28 cellular contexts compared by ENCODE assay signal in the genomic region with DNA sequence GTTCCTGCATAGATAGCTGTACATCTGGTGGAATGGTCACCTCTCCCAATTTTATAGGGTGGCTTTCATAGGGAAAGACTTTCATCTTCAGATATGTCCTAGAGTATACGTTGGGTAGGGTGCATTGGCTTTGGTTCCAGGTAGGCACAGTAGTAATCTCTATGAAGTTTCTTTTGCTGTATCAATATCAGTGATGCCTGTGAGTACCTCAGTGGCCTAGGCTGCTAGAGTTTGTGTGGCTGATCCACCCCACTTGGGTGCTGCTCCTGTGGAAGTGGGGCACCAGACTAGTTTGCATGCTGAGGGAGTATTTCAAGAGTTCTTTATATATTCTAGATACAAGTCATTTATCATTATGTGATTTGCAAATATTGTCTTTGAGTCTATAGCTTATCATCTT.
"Had no signal": no experiment of that assay in that cellular context is flagged by ENCODE, and none has a peak within 500 bp of the region (broad histone marks: within the 10 kb centered on the region; RNA-seq: fewer than 3 reads in every experiment).

No MANE protein-coding gene starts in this region.

- FAIRE-seq: kidney, pancreas, small intestine, TTC549 had no signal

- H3K9me3 ChIP-seq: pancreas, testis had no signal

- H3K27ac Mint-ChIP-seq: activated CD8-positive, alpha-beta T cell treated with anti-CD3 and anti-CD28 coated beads, Interleukin-2, amount 10 ng/mL, durations not matched to agents 7 days and 5 days; activated T-helper 17 cell treated with anti-CD3 and anti-CD28 coated beads, Interleukin-2, amount 50 U/mL, for 72 hours; immature natural killer cell; naive thymus-derived CD4-positive, alpha-beta T cell; T-helper 1 cell treated with Interleukin-12 subunit alpha and Interleukin-12 subunit beta and Interleukin-4 antibody, amounts not matched to agents 30 μg/mL and 1 μg/mL, for 36 hours had no signal

- H3K4me3 ChIP-seq: heart left ventricle, pancreas, psoas muscle, sigmoid colon, testis, uterus had no signal

- H3K27me3 ChIP-seq: heart left ventricle, pancreas, sigmoid colon, testis, uterus had no signal

- H3K27ac ChIP-seq: heart left ventricle, pancreas, psoas muscle, sigmoid colon, testis, uterus, VCaP had no signal

- H3K36me3 ChIP-seq: heart left ventricle, pancreas, sigmoid colon, uterus had no signal

- H3K4me3 Mint-ChIP-seq: activated CD8-positive, alpha-beta T cell treated with anti-CD3 and anti-CD28 coated beads, Interleukin-2, amount 10 ng/mL, durations not matched to agents 7 days and 5 days; activated T-cell treated with anti-CD3 and anti-CD28 coated beads, Interleukin-2, amount 50 U/mL, for 4 hours; activated T-helper 17 cell treated with anti-CD3 and anti-CD28 coated beads, Interleukin-2, amount 50 U/mL, for 72 hours; immature natural killer cell; naive thymus-derived CD4-positive, alpha-beta T cell; T-helper 1 cell treated with Interleukin-12 subunit alpha and Interleukin-12 subunit beta and Interleukin-4 antibody, amounts not matched to agents 30 μg/mL and 1 μg/mL, for 36 hours had no signal

- DNase-seq: activated CD4-positive, alpha-beta T cell treated with anti-CD3 and anti-CD28 coated beads for 48 hours; activated CD8-positive, alpha-beta T cell treated with anti-CD3 and anti-CD28 coated beads, Interleukin-2, amount 10 ng/mL, durations not matched to agents 7 days and 5 days; activated gamma-delta T cell treated with Interleukin-2 at 50 U/mL for 16 hours; activated naive CD4-positive, alpha-beta T cell treated with anti-CD3 and anti-CD28 coated beads, Interleukin-2, amount 50 U/mL, for 16 hours; activated T-cell treated with anti-CD3 and anti-CD28 coated beads, Interleukin-2, amount 50 U/mL, for 4 hours; amniotic stem cell; central memory CD4-positive, alpha-beta T cell; foreskin fibroblast; heart left ventricle; hypothalamus; immature natural killer cell; kidney; left colon; midbrain; naive thymus-derived CD4-positive, alpha-beta T cell; pancreas; psoas muscle; sigmoid colon; small intestine; stimulated activated naive CD4-positive, alpha-beta T cell; T-helper 9 cell; testis; trophoblast cell; uterus had no signal

- H3K4me1 ChIP-seq: heart left ventricle, pancreas, psoas muscle, testis, uterus had no signal

- H3K36me3 Mint-ChIP-seq: immature natural killer cell had no signal

- H3K4me1 Mint-ChIP-seq: activated T-helper 17 cell treated with anti-CD3 and anti-CD28 coated beads, Interleukin-2, amount 50 U/mL, for 72 hours; immature natural killer cell; naive thymus-derived CD4-positive, alpha-beta T cell had no signal
